Comparison of ENCODE assay signal across 1 cellular context in genomic region chrX:56764153-56764974, GRCh38.
TF ChIP-seq lines count a peak whose summit lies in the region.

No MANE protein-coding gene starts in this region.

TF ChIP-seq in GM12878, 131 proteins besides CTCF, POLR2A, EP300 and RAD21 (continued from another document and continues in another):
- TF ChIP-seq ZNF592 (IDR thresholded peaks at IDR 0.05) (peak; percentile 82; the same call in 1 of the 2 replicates), JUND (IDR thresholded peaks at IDR 0.05; ENCODE audit: low read depth, low read length) (no peak), JUNB (IDR thresholded peaks at IDR 0.05) (no peak), GABPA (IDR thresholded peaks at IDR 0.05; ENCODE audit: low read depth) (no peak), IKZF2 (IDR thresholded peaks at IDR 0.05) (no peak), FOXM1 (IDR thresholded peaks at IDR 0.05; ENCODE audit: low read depth, low read length) (no peak), MEF2B (IDR thresholded peaks at IDR 0.05; ENCODE audit: partially characterized antibody, poor library complexity, severe bottlenecking) (no peak), ZNF24 (IDR thresholded peaks at IDR 0.05) (no peak), SMARCA5 (IDR thresholded peaks at IDR 0.05) (no peak), MYC (IDR thresholded peaks at IDR 0.05; ENCODE audit: insufficient read depth, insufficient read length, insufficient replicate concordance, low read length, severe bottlenecking) (no peak), NFXL1 (IDR thresholded peaks at IDR 0.05; ENCODE audit: borderline replicate concordance) (no peak), RB1 (IDR thresholded peaks at IDR 0.05; ENCODE audit: borderline replicate concordance) (0 out of 2 replicates have a peak, but pooled peaks have one; percentile 10), BCLAF1 (IDR thresholded peaks at IDR 0.05) (no peak), HCFC1 (IDR thresholded peaks at IDR 0.05; ENCODE audit: low read length) (peak; percentile 30; the same call in 1 of the 2 replicates), SMAD1 (IDR thresholded peaks at IDR 0.05; ENCODE audit: low read depth, partially characterized antibody) (no peak), CBFB (IDR thresholded peaks at IDR 0.05; ENCODE audit: low read depth) (no peak; the same call in 1 of the 2 replicates), MAX (IDR thresholded peaks at IDR 0.05; ENCODE audit: low read depth, low read length) (no peak), E2F8 (IDR thresholded peaks at IDR 0.05; ENCODE audit: low read depth, partially characterized antibody) (no peak), ZNF384 (IDR thresholded peaks at IDR 0.05; ENCODE audit: borderline replicate concordance, low read depth, low read length) (peak; percentile 96), SMC3 (IDR thresholded peaks at IDR 0.05; ENCODE audit: borderline replicate concordance, low read length) (peak; percentile 56), IKZF1 (conservative IDR thresholded peaks at IDR 0.05) (peak; percentile 31; the same call in 1 of the 2 replicates), LARP7 (IDR thresholded peaks at IDR 0.05) (no peak), HDAC2 (IDR thresholded peaks at IDR 0.05) (no peak), ZBTB40 (IDR thresholded peaks at IDR 0.05; ENCODE audit: borderline replicate concordance) (no peak), SPI1 (IDR thresholded peaks at IDR 0.05; ENCODE audit: borderline replicate concordance, insufficient read depth, low read depth, low read length) (no peak), ZSCAN29 (IDR thresholded peaks at IDR 0.05) (no peak), SKIL (IDR thresholded peaks at IDR 0.05; ENCODE audit: low read depth, poor library complexity, severe bottlenecking) (no peak), CEBPB (IDR thresholded peaks at IDR 0.05; ENCODE audit: borderline replicate concordance in 1 of 2, low read depth in 2 of 2, low read length in 2 of 2) (no peak), SREBF1 (IDR thresholded peaks at IDR 0.05; ENCODE audit: low read length) (no peak), IRF3 (IDR thresholded peaks at IDR 0.05) (no peak), BCL3 (IDR thresholded peaks at IDR 0.05; ENCODE audit: borderline replicate concordance, insufficient read depth, low read depth, low read length, poor library complexity, severe bottlenecking) (no peak), HDAC6 (IDR thresholded peaks at IDR 0.05; ENCODE audit: unreplicated experiment) (no peak), PBX3 (IDR thresholded peaks at IDR 0.05; ENCODE audit: insufficient replicate concordance, low read depth, low read length) (no peak), USF2 (IDR thresholded peaks at IDR 0.05; ENCODE audit: borderline replicate concordance, low read depth, low read length) (no peak), FOXK2 (IDR thresholded peaks at IDR 0.05) (no peak), NFYA (IDR thresholded peaks at IDR 0.05; ENCODE audit: borderline replicate concordance, low read depth, low read length) (no peak), KLF5 (IDR thresholded peaks at IDR 0.05; ENCODE audit: partially characterized antibody) (no peak)
